In genomic region chr2:177212106-177212894, GRCh38 we compare ENCODE assay signal across 8 cellular contexts. TPM values are rescaled to one million over a fixed set of nuclear protein-coding genes. Genes with fewer than 3 reads are reported as not detected.
DNase-seq lines count a peak whose midpoint lies in the region; TF ChIP-seq lines count a peak whose summit lies in the region.

Gene HNRNPA3 (plus strand): TSS chr2:177212794. CDS start chr2:177212800, 6 bp downstream.

- H3K27me3 ChIP-seq in neuron (ENCODE audit: insufficient read depth, low read length) (no peaks in the 10 kb centered on the region), subcutaneous abdominal adipose tissue (ENCODE audit: control insufficient read depth in 5 of 5, insufficient read depth in 4 of 5, low read length in 5 of 5) (no peaks in the 10 kb centered on the region)

- in situ Hi-C loops in SK-MEL-5 (cut with HindIII; ENCODE audit: low pct_unique_long_range_greater_than_20kb, low sequenced_read_pairs): no loop called here

- H3K36me3 ChIP-seq in neuron (ENCODE audit: insufficient read depth, low read length) (peaks cover 29% of the 10 kb centered on the region), subcutaneous abdominal adipose tissue (ENCODE audit: control insufficient read depth in 5 of 5, insufficient read depth in 5 of 5, low read length in 5 of 5) (peaks cover 8 to 20% (median 15%) of the 10 kb centered on the region in 5 donors)

- H3K9me3 ChIP-seq in neuron (ENCODE audit: low read length) (no peaks in the 10 kb centered on the region), subcutaneous abdominal adipose tissue (ENCODE audit: control insufficient read depth in 5 of 5, low read length in 5 of 5) (no peaks in the 10 kb centered on the region)

- H3K4me1 ChIP-seq in neuron (ENCODE audit: insufficient read depth, low read length): peaks cover 25% of the 10 kb centered on the region
- peaks cover 0 to 47% (median 38%) of the 10 kb centered on the region in 5 donors for H3K4me1 ChIP-seq in subcutaneous abdominal adipose tissue (ENCODE audit: control insufficient read depth in 5 of 5, insufficient read depth in 5 of 5, low read length in 5 of 5)

- CTCF ChIA-PET in HEK293T (lab: Yijun Ruan, JAX): no interaction called here

- POLR2A ChIA-PET in HEK293T (lab: Yijun Ruan, JAX): interaction anchor here (0.6 to 1.7 kb wide), 21 partner anchors 8 to 64 kb away, joined by 3 to 19 read pairs (median 4); partner anchors contain the start of gene NFE2L2

- DNase-seq in GM04503 (ENCODE audit: low read depth) (peak; percentile 94), HEK293T (ENCODE audit: extremely low spot score) (peak; percentile 98), MV-4-11 (lab: John Stamatoyannopoulos, UW) (peak; percentile 98), SK-MEL-5 (ENCODE audit: low read depth, low spot score) (peak; percentile 97), foreskin melanocyte (peak; percentile 99)
- DNase-seq in activated naive CD4-positive, alpha-beta T cell treated with Interleukin-2 at 50 U/mL for 16 hours: peak; percentile 99

- H3K4me3 ChIP-seq in neuron (ENCODE audit: low read length) (peak within 1 kb of the TSS; percentile 98), subcutaneous abdominal adipose tissue (ENCODE audit: low read depth in 1 of 5, low read length in 5 of 5) (peak within 1 kb of the TSS; percentile 83 to 92 (median 84))

- peak within 1 kb of the TSS; percentile 100 for H3K27ac ChIP-seq in subcutaneous abdominal adipose tissue (ENCODE audit: low read depth, low read length)

- peak within 1 kb of the TSS; percentile 42 for H2AFZ ChIP-seq in neuron (ENCODE audit: low read depth, low read length)

- H3K9ac ChIP-seq in subcutaneous abdominal adipose tissue (ENCODE audit: low read length in 5 of 5): peak within 1 kb of the TSS; percentile 87 to 94 (median 93)

TF ChIP-seq in HEK293T, 16 proteins besides CTCF, POLR2A, EP300 and RAD21:
- TF ChIP-seq ARNT (IDR thresholded peaks at IDR 0.05) (no peak), PKNOX1 (IDR thresholded peaks at IDR 0.05) (peak; percentile 84), FOXK2 (IDR thresholded peaks at IDR 0.05) (no peak), L3MBTL2 (conservative IDR thresholded peaks at IDR 0.05) (peak; percentile 76), ELF4 (IDR thresholded peaks at IDR 0.05) (peak; percentile 45; the same call in 1 of the 2 replicates)

RNA-seq across cellular contexts. Expression of gene HNRNPA3, which starts in this region (rescaled TPM):
- total RNA-seq in SK-MEL-5 (2014; rRNA removed; shearing (Covaris generic)): 44.9 and 49.1 TPM in 2 replicates
- polyA plus RNA-seq in SK-MEL-5 (2015; cell fraction: cytosol; rRNA removed): 192 and 204 TPM in 2 replicates
- polyA plus RNA-seq in SK-MEL-5 (2015; cell fraction: nucleus; rRNA removed): 198 and 205 TPM in 2 replicates

Comparison
In these comparisons a context has a peak if more than half of its experiments do, and no peak if none do; other contexts are left out.
1. Peak in every context shown above with its lines: DNase-seq, H3K4me3 ChIP-seq and H3K27ac ChIP-seq.